ENCODE assay signal across 24 cellular contexts in the genomic region with DNA sequence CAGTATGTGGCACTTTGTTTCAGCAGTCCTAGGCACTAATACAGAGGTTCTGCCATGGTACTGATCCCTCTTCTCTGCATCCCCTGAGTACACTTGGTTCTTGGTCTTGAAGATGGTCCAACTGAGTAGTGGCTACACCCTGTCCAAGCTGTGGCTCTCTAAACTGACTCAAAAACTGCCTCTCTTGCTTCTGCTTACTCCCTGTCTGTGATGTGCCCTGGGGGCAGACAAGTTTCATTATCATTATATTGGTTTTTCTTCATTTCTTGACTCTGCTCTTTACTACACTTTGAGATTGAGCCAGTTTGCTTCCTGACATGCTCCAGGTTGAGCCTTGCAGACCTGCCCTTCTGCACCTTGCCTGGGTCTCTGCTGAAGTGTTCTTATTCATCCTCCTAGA. TPM values are rescaled to one million over a fixed set of nuclear protein-coding genes. Genes with fewer than 3 reads are reported as not detected.
A peak's percentile ranks its signal among the peaks of the same experiment; 100 is the strongest.
DNase-seq lines count a peak whose midpoint lies in the region; ATAC-seq and TF ChIP-seq lines count a peak whose summit lies in the region.
"Had no signal": no experiment of that assay in that cellular context is flagged by ENCODE, and none has a peak within 500 bp of the region (broad histone marks: within the 10 kb centered on the region; RNA-seq: fewer than 3 reads in every experiment).

No MANE protein-coding gene starts in this region.

- no peaks in the 10 kb centered on the region for H3K36me3 Mint-ChIP-seq in MCF 10A (ENCODE audit: insufficient read depth, unreplicated experiment)
- H3K36me3 Mint-ChIP-seq in nephron (ENCODE audit: low read depth), result peaks cover 4% of the 10 kb centered on the region
- no peaks in the 10 kb centered on the region for H3K36me3 Mint-ChIP-seq in effector memory CD8-positive, alpha-beta T cell (ENCODE audit: insufficient read depth)
- H3K36me3 Mint-ChIP-seq: mesothelial cell of epicardium had no signal

- in situ Hi-C loops in mammary epithelial cell (cut with MboI; ENCODE audit: low sequenced_read_pairs in 2 of 2), result no loop called here

- H3K4me3 ChIP-seq in mammary epithelial cell (replicated peaks in 1 of 3; ENCODE audit: insufficient read depth in 1 of 3, low read depth in 2 of 3, low read length in 3 of 3), result no peak overlapping the region
- H3K4me3 ChIP-seq: hepatocyte, psoas muscle, SJCRH30, thoracic aorta had no signal

- H3K4me1 ChIP-seq in mammary epithelial cell (ENCODE audit: insufficient read depth, low read length), result peaks cover 21% of the 10 kb centered on the region
- H3K4me1 ChIP-seq: SJCRH30 had no signal

- dilution Hi-C loops in mammary epithelial cell (cut with HindIII; ENCODE audit: low sequenced_read_pairs), result no loop called here

- peaks cover 39% of the 10 kb centered on the region for H3K79me2 ChIP-seq in mammary epithelial cell (ENCODE audit: insufficient read depth, low read length)

- H3K27ac Mint-ChIP-seq in MCF 10A (ENCODE audit: low read depth, unreplicated experiment) (no peak overlapping the region), nephron (peak overlapping the region; percentile 6 to 90 (median 56))
- no peak overlapping the region for H3K27ac Mint-ChIP-seq in effector memory CD8-positive, alpha-beta T cell
- H3K27ac Mint-ChIP-seq: activated B cell treated with CpG ODN at 0.5 μM for 24 hours, mesothelial cell of epicardium had no signal

- H3K4me1 Mint-ChIP-seq in MCF 10A (ENCODE audit: insufficient read depth, unreplicated experiment) (peaks cover 35% of the 10 kb centered on the region), nephron (no peaks in the 10 kb centered on the region)
- H3K4me1 Mint-ChIP-seq in effector memory CD8-positive, alpha-beta T cell (ENCODE audit: low read depth in 2 of 2), result no peaks in the 10 kb centered on the region
- H3K4me1 Mint-ChIP-seq: activated B cell treated with CpG ODN at 0.5 μM for 24 hours; central memory CD8-positive, alpha-beta T cell had no signal

- TF ChIP-seq CTCF in mammary epithelial cell (conservative IDR thresholded peaks at IDR 0.05 in 1 of 2, IDR thresholded peaks at IDR 0.05 in 1 of 2; ENCODE audit: extremely low read depth in 1 of 2, insufficient read depth in 1 of 2, low read depth in 1 of 2, low read length in 2 of 2), result no peak
- TF ChIP-seq CTCF in MCF 10A (IDR thresholded peaks at IDR 0.05; ENCODE audit: unreplicated experiment), result no peak
- TF ChIP-seq CTCF in nephron (IDR thresholded peaks at IDR 0.05; ENCODE audit: unreplicated experiment in 3 of 3), result no peak

- peak overlapping the region; percentile 29 for H3K4me2 ChIP-seq in mammary epithelial cell (ENCODE audit: insufficient read depth, low read depth, low read length)
- H3K4me2 ChIP-seq: hepatocyte had no signal

- CTCF ChIA-PET in mammary epithelial cell (lab: Charles Lee; ENCODE audit: low non-redundant PET), result no interaction called here
- CTCF ChIA-PET in MCF 10A (lab: Yijun Ruan, JAX), result no interaction called here

- intact Hi-C loops in mammary epithelial cell (cut with micrococcal nuclease), result no loop called here
- intact Hi-C loops in MCF 10A (cut with micrococcal nuclease), result no loop called here

- no peaks in the 10 kb centered on the region for H3K27me3 ChIP-seq in mammary epithelial cell (ENCODE audit: insufficient read depth, low read length)
- H3K27me3 ChIP-seq: hepatocyte, SJCRH30 had no signal

- no peaks in the 10 kb centered on the region for H3K9me3 Mint-ChIP-seq in MCF 10A (ENCODE audit: unreplicated experiment)
- no peaks in the 10 kb centered on the region for H3K9me3 Mint-ChIP-seq in nephron
- no peaks in the 10 kb centered on the region for H3K9me3 Mint-ChIP-seq in effector memory CD8-positive, alpha-beta T cell
- H3K9me3 Mint-ChIP-seq: activated B cell treated with CpG ODN at 0.5 μM for 24 hours; central memory CD8-positive, alpha-beta T cell; mesothelial cell of epicardium; neural crest cell had no signal

- no peaks in the 10 kb centered on the region for H3K9me3 ChIP-seq in mammary epithelial cell (replicated peaks; ENCODE audit: insufficient read depth, low read length)
- H3K9me3 ChIP-seq: psoas muscle, SJCRH30, thoracic aorta had no signal

- no peaks in the 10 kb centered on the region for H3K36me3 ChIP-seq in mammary epithelial cell (ENCODE audit: insufficient read depth, low read length)
- H3K36me3 ChIP-seq: SJCRH30, thoracic aorta had no signal

- POLR2A ChIA-PET in MCF 10A (lab: Yijun Ruan, JAX), result interaction anchor here (0.6 kb wide), 1 partner anchor 189 kb away, joined by 3 read pairs; no protein-coding TSS in a partner anchor

- DNase-seq in mammary epithelial cell (no peak), MCF 10A (ENCODE audit: unreplicated experiment) (no peak)
- no peak for DNase-seq in activated naive CD4-positive, alpha-beta T cell treated with Interleukin-2 at 50 U/mL for 16 hours
- DNase-seq in effector memory CD8-positive, alpha-beta T cell, result no peak
- DNase-seq: activated B cell treated with CpG ODN at 0.5 μM for 24 hours; activated CD8-positive, alpha-beta memory T cell treated with anti-CD3 and anti-CD28 coated beads for 24 hours; activated effector memory CD4-positive, alpha-beta T cell treated with Interleukin-2 at 50 U/mL for 16 hours; effector CD4-positive, alpha-beta T cell; GDM1; kidney; psoas muscle; SJCRH30 had no signal

- ATAC-seq in HG02610 (IDR thresholded peaks at IDR 0.05; ENCODE audit: unreplicated experiment), result peak; percentile 44
- peak; percentile 53 for ATAC-seq in HG03575 (IDR thresholded peaks at IDR 0.05; ENCODE audit: extremely low read depth, insufficient number of reproducible peaks, low FRiP score, unreplicated experiment)
- ATAC-seq in GM18861 (IDR thresholded peaks at IDR 0.05; ENCODE audit: unreplicated experiment), result no peak
- ATAC-seq in effector memory CD8-positive, alpha-beta T cell (replicated peaks), result no peak
- ATAC-seq: psoas muscle had no signal

- H3K9ac ChIP-seq in mammary epithelial cell (ENCODE audit: insufficient read depth, low read length), result no peak overlapping the region

- no peak overlapping the region for H2AFZ ChIP-seq in mammary epithelial cell (ENCODE audit: low read depth, low read length)
- H2AFZ ChIP-seq: hepatocyte had no signal

- H3K27me3 Mint-ChIP-seq in MCF 10A (ENCODE audit: insufficient read depth, unreplicated experiment) (no peaks in the 10 kb centered on the region), nephron (ENCODE audit: low read depth) (no peaks in the 10 kb centered on the region)
- peaks cover 19 to 31% of the 10 kb centered on the region in 2 donors for H3K27me3 Mint-ChIP-seq in effector memory CD8-positive, alpha-beta T cell

- no peak overlapping the region for H3K27ac ChIP-seq in mammary epithelial cell (ENCODE audit: insufficient read depth, low read depth, low read length)
- H3K27ac ChIP-seq: 22Rv1, hepatocyte, psoas muscle, SJCRH30, thoracic aorta had no signal

- no peak overlapping the region for H3K4me3 Mint-ChIP-seq in MCF 10A (ENCODE audit: unreplicated experiment)
- peak overlapping the region in 1 of 3 experiments; percentile 14 for H3K4me3 Mint-ChIP-seq in nephron
- H3K4me3 Mint-ChIP-seq in effector memory CD8-positive, alpha-beta T cell, result no peak overlapping the region
- H3K4me3 Mint-ChIP-seq: activated B cell treated with CpG ODN at 0.5 μM for 24 hours; central memory CD8-positive, alpha-beta T cell; mesothelial cell of epicardium; neural crest cell had no signal

- no TSS peak for BruUV-seq in mammary epithelial cell (replicated peaks; lab: Mats Ljungman, UMichigan)
- no TSS peak for BruUV-seq in MCF 10A (replicated peaks; lab: Mats Ljungman, UMichigan)

- no peaks in the 10 kb centered on the region for H4K20me1 ChIP-seq in mammary epithelial cell (ENCODE audit: insufficient read depth, low read length)

RNA-seq across cellular contexts. Expression of a gene that starts 18.9 kb away (rescaled TPM):
- total RNA-seq in mammary epithelial cell, result 1 to 10 TPM; 5.8 to 7.0 TPM
- polyA plus RNA-seq in mammary epithelial cell, result 3.6 TPM
- not detected for polyA minus RNA-seq in mammary epithelial cell
- 1.2 and 1.5 TPM in 2 replicates for total RNA-seq in MCF 10A (2022)
- total RNA-seq: activated B cell treated with CpG ODN at 0.5 μM for 24 hours; T-helper 2 cell treated with Interferon-gamma antibody and Interleukin-4, amounts not matched to agents 100 ng/mL and 5 ng/mL, for 36 hours had no signal
- polyA plus RNA-seq: BJ had no signal

Comparison
In these comparisons a context has a peak if more than half of its experiments do, and no peak if none do; other contexts are left out.
1. H3K27ac Mint-ChIP-seq: peak in nephron (3 of 3); none in MCF 10A (single experiment) and effector memory CD8-positive, alpha-beta T cell (0 of 2).
2. ATAC-seq: peak in HG02610 (single experiment) and HG03575 (single experiment); none in GM18861 (single experiment) and effector memory CD8-positive, alpha-beta T cell (single experiment).